ENCODE assay signal across 27 cellular contexts in the genomic region with DNA sequence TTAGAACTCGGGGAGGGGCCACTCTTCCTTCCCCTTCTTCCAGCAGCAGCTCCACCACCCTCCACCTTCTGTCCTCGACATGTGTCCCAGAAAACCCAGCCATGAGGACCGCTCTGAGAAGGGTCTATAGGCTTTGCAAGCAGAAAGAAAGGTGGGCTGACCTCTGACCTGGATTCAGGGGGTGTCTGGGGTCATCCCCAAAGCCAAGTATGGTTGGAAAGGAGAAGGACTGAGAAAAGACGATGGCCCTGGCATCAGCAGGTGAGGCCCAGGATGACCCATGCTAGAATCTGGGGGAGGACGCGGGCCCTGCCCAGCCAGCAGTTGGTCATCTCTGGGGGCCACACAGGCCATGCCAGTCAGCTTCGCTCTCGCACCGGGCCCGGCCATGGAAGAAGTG. TPM values are rescaled to one million over a fixed set of nuclear protein-coding genes. Genes with fewer than 3 reads are reported as not detected.
"Had no signal": no experiment of that assay in that cellular context is flagged by ENCODE, and none has a peak within 500 bp of the region (broad histone marks: within the 10 kb centered on the region; RNA-seq: fewer than 3 reads in every experiment).

No MANE protein-coding gene starts in this region.

- H3K27me3 ChIP-seq: heart left ventricle, neural progenitor cell, pancreas, spleen, suprapubic skin, thyroid gland, upper lobe of left lung, uterus had no signal

- H3K36me3 ChIP-seq: neural progenitor cell, pancreas, uterus had no signal

- FAIRE-seq: frontal cortex, pancreas had no signal

- H3K9me3 ChIP-seq: heart left ventricle, pancreas, spleen, suprapubic skin, thyroid gland, upper lobe of left lung, uterus had no signal

- ATAC-seq: esophagus mucosa; heart left ventricle; left colon; natural killer cell treated with Interleukin-12 subunit alpha and Interleukin-12 subunit beta and Interleukin-15 and Interleukin-18, amount 100 ng/mL, for 72 hours; pancreas had no signal

- H2AFZ ChIP-seq: neural progenitor cell had no signal

- H3K9ac ChIP-seq: neural progenitor cell had no signal

- H3K4me3 Mint-ChIP-seq: natural killer cell treated with Interleukin-12 subunit alpha and Interleukin-12 subunit beta and Interleukin-15 and Interleukin-18, amount 100 ng/mL, for 72 hours; neural progenitor cell had no signal

- H3K27ac Mint-ChIP-seq: natural killer cell treated with Interleukin-12 subunit alpha and Interleukin-12 subunit beta and Interleukin-15 and Interleukin-18, amount 100 ng/mL, for 72 hours; neural progenitor cell; progenitor cell of endocrine pancreas had no signal

- H3K4me1 ChIP-seq: neural progenitor cell, pancreas, suprapubic skin, thyroid gland, upper lobe of left lung, uterus had no signal

- H3K27me3 Mint-ChIP-seq: natural killer cell treated with Interleukin-12 subunit alpha and Interleukin-12 subunit beta and Interleukin-15 and Interleukin-18, amount 100 ng/mL, for 72 hours; progenitor cell of endocrine pancreas had no signal

- H3K4me3 ChIP-seq: coronary artery, heart left ventricle, lung, neural progenitor cell, pancreas, spleen, suprapubic skin, thyroid gland, upper lobe of left lung, uterus had no signal

- H3K27ac ChIP-seq: coronary artery, heart left ventricle, neural progenitor cell, pancreas, spleen, suprapubic skin, thyroid gland, upper lobe of left lung, uterus had no signal

- H3K9me3 Mint-ChIP-seq: natural killer cell treated with Interleukin-12 subunit alpha and Interleukin-12 subunit beta and Interleukin-15 and Interleukin-18, amount 100 ng/mL, for 72 hours; neural progenitor cell had no signal

- DNase-seq: effector CD4-positive, alpha-beta T cell; heart left ventricle; hippocampal formation; left colon; left ventricle myocardium superior; mesenchymal stem cell; midbrain; occipital lobe; spleen; stimulated activated CD4-positive, alpha-beta T cell treated with anti-CD3 and anti-CD28 coated beads, Interleukin-15, amount 100 ng/mL, for 24 hours; stimulated activated CD4-positive, alpha-beta T cell treated with anti-CD3 and anti-CD28 coated beads, Interleukin-1b, Interleukin-23, amount 100 ng/mL, for 48 hours; stimulated activated CD4-positive, alpha-beta T cell treated with anti-CD3 and anti-CD28 coated beads, Interleukin-4, amount 100 ng/mL, for 24 hours; stimulated activated naive CD4-positive, alpha-beta T cell; thyroid gland; uterus had no signal

- H3K4me2 ChIP-seq: neural progenitor cell had no signal

- H3K36me3 Mint-ChIP-seq: natural killer cell treated with Interleukin-12 subunit alpha and Interleukin-12 subunit beta and Interleukin-15 and Interleukin-18, amount 100 ng/mL, for 72 hours; neural progenitor cell had no signal

RNA-seq across cellular contexts. Expression of a gene that starts 6.1 kb away (rescaled TPM):
- total RNA-seq: dermis microvascular lymphatic vessel endothelial cell, glomerular endothelial cell had no signal
